Comparison of ENCODE assay signal across 8 cellular contexts in the genomic region with DNA sequence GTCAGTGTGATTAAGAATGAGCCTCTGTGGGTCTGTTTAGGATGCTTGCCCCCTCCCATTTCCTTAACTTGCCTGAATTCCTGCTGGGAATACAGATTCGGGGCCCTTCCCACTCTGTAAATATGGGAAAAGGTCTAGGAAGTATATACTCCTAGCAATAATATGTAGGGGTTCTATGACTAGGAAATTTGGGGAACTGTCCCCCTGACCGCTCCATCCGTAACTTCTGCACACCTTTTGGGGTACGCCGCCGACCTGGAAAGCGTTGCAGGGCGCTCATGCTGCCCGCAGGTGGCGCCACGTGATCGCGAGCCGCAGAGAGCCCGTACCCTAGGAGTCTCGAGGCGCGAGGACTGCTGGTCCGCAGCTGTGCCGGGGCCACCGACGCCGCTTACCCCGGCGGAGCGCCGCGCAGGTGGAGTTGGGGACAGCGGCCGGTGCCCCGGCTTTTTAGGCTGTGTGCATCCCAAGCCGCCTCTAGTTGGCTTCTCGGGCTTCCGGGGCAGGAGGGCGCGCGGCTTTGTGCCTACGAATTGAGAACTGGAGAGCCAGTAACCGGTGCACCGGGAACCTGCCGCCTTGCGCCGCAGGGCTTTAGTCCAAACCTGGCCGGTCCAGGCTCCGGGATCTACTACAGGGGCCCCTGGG. TPM values are rescaled to one million over a fixed set of nuclear protein-coding genes. Genes with fewer than 3 reads are reported as not detected.
DNase-seq lines count a peak whose midpoint lies in the region; ATAC-seq and TF ChIP-seq lines count a peak whose summit lies in the region.

No MANE protein-coding gene starts in this region.

- peaks cover 2% of the 10 kb centered on the region for H3K9me3 Mint-ChIP-seq in activated naive CD4-positive, alpha-beta T cell treated with anti-CD3 and anti-CD28 coated beads, Interleukin-2, amount 10 ng/mL, durations not matched to agents 7 days and 5 days
- H3K9me3 Mint-ChIP-seq in glutamatergic neuron (ENCODE audit: unreplicated experiment) = peaks cover 11% of the 10 kb centered on the region

- H3K9me3 ChIP-seq in HUES6 (ENCODE audit: control insufficient read depth, insufficient read depth, low read depth, low read length) = no peaks in the 10 kb centered on the region

- peaks cover 26% of the 10 kb centered on the region for H3K27me3 ChIP-seq in HUES6 (ENCODE audit: control insufficient read depth, insufficient read depth, low read length)

- peak overlapping the region; percentile 86 for H3K27ac ChIP-seq in HUES6 (ENCODE audit: low read depth, low read length)

- peak overlapping the region; percentile 91 for H3K4me3 Mint-ChIP-seq in activated naive CD4-positive, alpha-beta T cell treated with anti-CD3 and anti-CD28 coated beads, Interleukin-2, amount 10 ng/mL, durations not matched to agents 7 days and 5 days
- H3K4me3 Mint-ChIP-seq in glutamatergic neuron (ENCODE audit: unreplicated experiment) = peak overlapping the region; percentile 90

- peaks cover 14% of the 10 kb centered on the region; the same call in 1 of the 2 replicates for H3K4me1 ChIP-seq in HUES6 (ENCODE audit: control insufficient read depth, insufficient read depth, low read length)

- CTCF ChIA-PET in activated naive CD4-positive, alpha-beta T cell treated with anti-CD3 and anti-CD28 coated beads, Interleukin-2, amount 10 ng/mL, durations not matched to agents 7 days and 5 days (lab: Charles Lee) = interaction anchor here (0.6 to 2.5 kb wide), 25 partner anchors 15 to 568 kb away, joined by 3 to 69 read pairs (median 4); a partner anchor contains a TSS

- H3K9ac ChIP-seq in HUES6 (ENCODE audit: low read length) = peak overlapping the region; percentile 51

- peaks cover 63% of the 10 kb centered on the region for H3K4me1 Mint-ChIP-seq in activated naive CD4-positive, alpha-beta T cell treated with anti-CD3 and anti-CD28 coated beads, Interleukin-2, amount 10 ng/mL, durations not matched to agents 7 days and 5 days
- peaks cover 12% of the 10 kb centered on the region for H3K4me1 Mint-ChIP-seq in glutamatergic neuron (ENCODE audit: low read depth, unreplicated experiment)

- H3K36me3 ChIP-seq in HUES6 (ENCODE audit: control insufficient read depth, insufficient read depth, low read length) = no peaks in the 10 kb centered on the region

- H3K27me3 Mint-ChIP-seq in activated naive CD4-positive, alpha-beta T cell treated with anti-CD3 and anti-CD28 coated beads, Interleukin-2, amount 10 ng/mL, durations not matched to agents 7 days and 5 days = peaks cover 22% of the 10 kb centered on the region
- peaks cover 9% of the 10 kb centered on the region for H3K27me3 Mint-ChIP-seq in glutamatergic neuron (ENCODE audit: unreplicated experiment)

- TF ChIP-seq CTCF in glutamatergic neuron (IDR thresholded peaks at IDR 0.05; ENCODE audit: partially characterized antibody, unreplicated experiment) = peak; percentile 98
- TF ChIP-seq CTCF in omental fat pad (IDR thresholded peaks at IDR 0.05) = peak in 2 of 3 donors; percentile 15 to 67

- H3K27ac Mint-ChIP-seq in activated naive CD4-positive, alpha-beta T cell treated with anti-CD3 and anti-CD28 coated beads, Interleukin-2, amount 10 ng/mL, durations not matched to agents 7 days and 5 days = peak overlapping the region; percentile 93
- no peak overlapping the region for H3K27ac Mint-ChIP-seq in glutamatergic neuron (ENCODE audit: unreplicated experiment)

- peaks cover 15% of the 10 kb centered on the region for H3K36me3 Mint-ChIP-seq in activated naive CD4-positive, alpha-beta T cell treated with anti-CD3 and anti-CD28 coated beads, Interleukin-2, amount 10 ng/mL, durations not matched to agents 7 days and 5 days
- H3K36me3 Mint-ChIP-seq in glutamatergic neuron (ENCODE audit: unreplicated experiment) = no peaks in the 10 kb centered on the region

- DNase-seq in DMS 273 (lab: John Stamatoyannopoulos, UW; ENCODE audit: unreplicated experiment) (peak; percentile 85), SK-N-DZ (ENCODE audit: low spot score) (peak; percentile 84), glutamatergic neuron (peak; percentile 86), omental fat pad (ENCODE audit: low spot score) (peak; percentile 37), superior temporal gyrus (ENCODE audit: extremely low spot score) (peak; percentile 86)
- peak; percentile 85 for DNase-seq in activated naive CD4-positive, alpha-beta T cell treated with anti-CD3 and anti-CD28 coated beads, Interleukin-2, amount 10 ng/mL, durations not matched to agents 7 days and 5 days

- ATAC-seq in GM21515 (IDR thresholded peaks at IDR 0.05; ENCODE audit: unreplicated experiment) (peak; percentile 39), omental fat pad (ENCODE audit: low FRiP score) (peak; percentile 87)

- H3K4me3 ChIP-seq in HUES6 (ENCODE audit: low read depth, low read length) = peak overlapping the region; percentile 99

RNA-seq across cellular contexts. Expression of a gene that starts 0.7 kb away (rescaled TPM):
- polyA plus RNA-seq in SK-N-DZ (2014; cell fraction: cytosol; rRNA removed) = 4.6 and 5.5 TPM in 2 replicates
- polyA plus RNA-seq in SK-N-DZ (2014; cell fraction: nucleus; rRNA removed) = 2.1 and 5.5 TPM in 2 replicates
- total RNA-seq in glutamatergic neuron (ENCODE audit: unreplicated experiment) (14.3 TPM), omental fat pad (1 to 10 TPM; 2.3 to 9.8 (median 3.2) TPM)

RNA-seq across cellular contexts. Expression of a gene that starts 48.2 kb away (rescaled TPM):
- polyA plus RNA-seq in SK-N-DZ (2014; cell fraction: cytosol; rRNA removed) = 24.7 and 35.0 TPM in 2 replicates
- 15.8 and 16.6 TPM in 2 replicates for polyA plus RNA-seq in SK-N-DZ (2014; cell fraction: nucleus; rRNA removed)
- total RNA-seq in glutamatergic neuron (ENCODE audit: unreplicated experiment) = 8.3 TPM
- total RNA-seq in omental fat pad = 1 to 10 TPM; 1.1 to 4.0 (median 1.7) TPM

Comparison
In these comparisons a context has a peak if more than half of its experiments do, and no peak if none do; other contexts are left out.
1. Peak in every context shown above with its lines: DNase-seq, ATAC-seq, H3K4me3 ChIP-seq and H3K27ac ChIP-seq.